Comparison of ENCODE assay signal across 8 cellular contexts in the genomic region with DNA sequence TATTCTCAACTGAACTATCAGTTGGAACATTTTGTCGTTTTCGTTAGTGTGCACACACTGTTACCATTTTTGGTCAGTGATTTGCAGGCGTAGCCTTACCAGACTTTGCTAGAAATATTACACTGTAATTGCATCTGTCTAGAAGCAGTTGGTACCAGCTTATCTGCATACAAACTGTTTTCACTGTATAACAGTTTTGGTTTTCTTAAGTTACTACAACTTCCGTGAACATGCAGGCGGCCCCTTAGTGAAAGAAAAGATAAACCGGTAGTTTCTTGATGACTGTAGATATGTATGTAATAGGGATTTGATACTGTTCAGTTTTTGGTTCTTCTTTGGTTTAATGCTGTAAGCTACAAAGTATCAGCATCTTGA. TPM values are rescaled to one million over a fixed set of nuclear protein-coding genes. Genes with fewer than 3 reads are reported as not detected.
DNase-seq lines count a peak whose midpoint lies in the region; ATAC-seq and TF ChIP-seq lines count a peak whose summit lies in the region.

No MANE protein-coding gene starts in this region.

- H3K36me3 ChIP-seq in SK-N-SH (replicated peaks in 1 of 2; ENCODE audit: control insufficient read depth in 1 of 2, insufficient read depth in 2 of 2, low read length in 1 of 2), result peaks cover 3 to 14% of the 10 kb centered on the region in 2 experiments
- peaks cover 21% of the 10 kb centered on the region for H3K36me3 ChIP-seq in NT2/D1 (ENCODE audit: insufficient read depth, insufficient read length, low read length)
- H3K36me3 ChIP-seq in ectodermal cell (ENCODE audit: control insufficient read depth, insufficient read depth, low read length), result no peaks in the 10 kb centered on the region

- no peaks in the 10 kb centered on the region for H3K9me3 Mint-ChIP-seq in neural crest cell

- H3K27me3 ChIP-seq in SK-N-SH (ENCODE audit: insufficient read depth) (no peaks in the 10 kb centered on the region), NT2/D1 (ENCODE audit: insufficient read depth, insufficient read length) (no peaks in the 10 kb centered on the region), ectodermal cell (ENCODE audit: control insufficient read depth, insufficient read depth, low read length, poor library complexity, severe bottlenecking) (no peaks in the 10 kb centered on the region)

- peaks cover 12% of the 10 kb centered on the region for H3F3A ChIP-seq in SK-N-SH (replicated peaks; ENCODE audit: insufficient read depth)

- H3K36me3 Mint-ChIP-seq in neural crest cell (ENCODE audit: low read depth), result peaks cover 2% of the 10 kb centered on the region

- H3K9me3 ChIP-seq in SK-N-SH (no peaks in the 10 kb centered on the region), NT2/D1 (ENCODE audit: insufficient read depth, low read length) (no peaks in the 10 kb centered on the region), ectodermal cell (ENCODE audit: control insufficient read depth, low read length) (no peaks in the 10 kb centered on the region)

- H3K4me2 ChIP-seq in SK-N-SH, result peak overlapping the region; percentile 84

- peak overlapping the region; percentile 93 for H3K4me3 Mint-ChIP-seq in neural crest cell

- TF ChIP-seq CTCF in SK-N-SH (IDR thresholded peaks at IDR 0.05) (no peak), neural crest cell (conservative IDR thresholded peaks at IDR 0.05) (no peak)

- CTCF ChIA-PET in SK-N-SH (lab: Yijun Ruan, JAX), result interaction anchor here (0.9 to 3.3 kb wide), 9 partner anchors 10 to 392 kb away, joined by 3 to 16 read pairs (median 5); no protein-coding TSS in a partner anchor

- H3K4me3 ChIP-seq in SK-N-SH (ENCODE audit: low read depth in 2 of 2, low read length in 1 of 2), result peak overlapping the region; percentile 92 to 97
- H3K4me3 ChIP-seq in NT2/D1 (ENCODE audit: insufficient read length, low read depth), result peak overlapping the region; percentile 82
- peak overlapping the region; percentile 67 for H3K4me3 ChIP-seq in ectodermal cell (ENCODE audit: insufficient read depth, low read depth, low read length)

- H3K9me2 ChIP-seq in SK-N-SH, result no peaks in the 10 kb centered on the region

- H3K9ac ChIP-seq in SK-N-SH (peak overlapping the region; percentile 95), NT2/D1 (ENCODE audit: insufficient read length, low read depth) (peak overlapping the region; percentile 97)

- peaks cover 59% of the 10 kb centered on the region for H4K20me1 ChIP-seq in SK-N-SH (ENCODE audit: insufficient read depth)

- H3K27ac Mint-ChIP-seq in neural crest cell (ENCODE audit: unreplicated experiment), result no peak overlapping the region

- H3K4me1 ChIP-seq in SK-N-SH (ENCODE audit: control insufficient read depth in 1 of 2, insufficient read depth in 2 of 2, low read depth in 1 of 2, low read length in 1 of 2) (peaks cover 0 to 3% of the 10 kb centered on the region in 2 experiments; a peak in 2 of 4 replicates), NT2/D1 (ENCODE audit: insufficient read depth, insufficient read length) (no peaks in the 10 kb centered on the region), ectodermal cell (ENCODE audit: control insufficient read depth, insufficient read depth, low read length) (peaks cover 15% of the 10 kb centered on the region)

- no peak for TF ChIP-seq EP300 in SK-N-SH (IDR thresholded peaks at IDR 0.05; ENCODE audit: borderline replicate concordance in 1 of 2, low read depth in 1 of 2, low read length in 1 of 2)

- no peak for ATAC-seq in SK-N-SH treated with all-trans-retinoic acid at 6 μM for 48 hours

- H3K27ac ChIP-seq in SK-N-SH (ENCODE audit: low read depth in 2 of 2, low read length in 1 of 2) (peak overlapping the region; percentile 93 to 99), ectodermal cell (ENCODE audit: insufficient read depth, low read depth, low read length, poor library complexity, severe bottlenecking) (no peak overlapping the region)

- no peak for TF ChIP-seq RAD21 in SK-N-SH (IDR thresholded peaks at IDR 0.05; ENCODE audit: low read length)

- H3K27me3 Mint-ChIP-seq in neural crest cell (ENCODE audit: low read depth), result peaks cover 16% of the 10 kb centered on the region

- POLR2A ChIA-PET in SK-N-SH (lab: Yijun Ruan, JAX), result interaction anchor here (1.2 kb wide), 1 partner anchor 66 kb away, joined by 3 read pairs; no protein-coding TSS in a partner anchor

- no peak for DNase-seq in SK-N-SH
- no peak for DNase-seq in NT2/D1 (ENCODE audit: low read depth, low spot score)
- no peak for DNase-seq in neural crest cell (ENCODE audit: low read depth, low spot score)
- DNase-seq in COR-L47 (lab: John Stamatoyannopoulos, UW), result no peak
- no peak for DNase-seq in NCI-H446 (lab: John Stamatoyannopoulos, UW)
- no peak for DNase-seq in SKM-1 (lab: John Stamatoyannopoulos, UW; ENCODE audit: unreplicated experiment)

- peaks cover 67% of the 10 kb centered on the region for H3K79me2 ChIP-seq in SK-N-SH (ENCODE audit: insufficient read depth)

- WGBS in SK-N-SH (ENCODE audit: low lambda C conversion rate), result 10% methylated on average over 6 of the region's 6 CpGs
- WGBS in ectodermal cell, 2 experiments, result 19 to 32% methylated on average over 6 of the region's 6 CpGs

- H3K4me1 Mint-ChIP-seq in neural crest cell, result peaks cover 36% of the 10 kb centered on the region

- H2AFZ ChIP-seq in SK-N-SH (ENCODE audit: low read depth), result no peak overlapping the region

TF ChIP-seq in SK-N-SH, 30 proteins besides CTCF, POLR2A, EP300 and RAD21 (continues in another document):
- no peak for TF ChIP-seq RCOR1 (IDR thresholded peaks at IDR 0.05; ENCODE audit: low read length)
- TF ChIP-seq MXI1 (IDR thresholded peaks at IDR 0.05; ENCODE audit: low read depth, low read length), result no peak
- TF ChIP-seq CHD2 (IDR thresholded peaks at IDR 0.05; ENCODE audit: low read length, partially characterized antibody), result no peak
- TF ChIP-seq TEAD4 (IDR thresholded peaks at IDR 0.05; ENCODE audit: borderline replicate concordance, insufficient read depth), result no peak
- TF ChIP-seq, protein P1, sequence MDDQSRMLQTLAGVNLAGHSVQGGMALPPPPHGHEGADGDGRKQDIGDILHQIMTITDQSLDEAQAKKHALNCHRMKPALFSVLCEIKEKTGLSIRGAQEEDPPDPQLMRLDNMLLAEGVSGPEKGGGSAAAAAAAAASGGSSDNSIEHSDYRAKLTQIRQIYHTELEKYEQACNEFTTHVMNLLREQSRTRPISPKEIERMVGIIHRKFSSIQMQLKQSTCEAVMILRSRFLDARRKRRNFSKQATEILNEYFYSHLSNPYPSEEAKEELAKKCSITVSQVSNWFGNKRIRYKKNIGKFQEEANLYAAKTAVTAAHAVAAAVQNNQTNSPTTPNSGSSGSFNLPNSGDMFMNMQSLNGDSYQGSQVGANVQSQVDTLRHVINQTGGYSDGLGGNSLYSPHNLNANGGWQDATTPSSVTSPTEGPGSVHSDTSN (IDR thresholded peaks at IDR 0.05), result no peak
- TF ChIP-seq POLR2AphosphoS5 (IDR thresholded peaks at IDR 0.05; ENCODE audit: low read depth, low read length), result no peak
- TF ChIP-seq NRF1 (IDR thresholded peaks at IDR 0.05; ENCODE audit: low read depth, low read length), result no peak
- no peak for TF ChIP-seq SIN3A (IDR thresholded peaks at IDR 0.05; ENCODE audit: borderline replicate concordance, low read depth, low read length)
- TF ChIP-seq FOSL2 (IDR thresholded peaks at IDR 0.05; ENCODE audit: borderline replicate concordance, low read depth), result no peak
- TF ChIP-seq YY1 (IDR thresholded peaks at IDR 0.05; ENCODE audit: low read depth), result no peak
- no peak for TF ChIP-seq EZH2phosphoT487 (IDR thresholded peaks at IDR 0.05; ENCODE audit: borderline replicate concordance, low read depth)

TF ChIP-seq in SK-N-SH treated with all-trans-retinoic acid at 6 μM for 48 hours, 23 proteins besides CTCF, POLR2A, EP300 and RAD21 (continues in another document):
- no peak for TF ChIP-seq ZNF565 (CRISPR knock-in tag; conservative IDR thresholded peaks at IDR 0.05; ENCODE audit: low read depth)
- TF ChIP-seq, protein P2, sequence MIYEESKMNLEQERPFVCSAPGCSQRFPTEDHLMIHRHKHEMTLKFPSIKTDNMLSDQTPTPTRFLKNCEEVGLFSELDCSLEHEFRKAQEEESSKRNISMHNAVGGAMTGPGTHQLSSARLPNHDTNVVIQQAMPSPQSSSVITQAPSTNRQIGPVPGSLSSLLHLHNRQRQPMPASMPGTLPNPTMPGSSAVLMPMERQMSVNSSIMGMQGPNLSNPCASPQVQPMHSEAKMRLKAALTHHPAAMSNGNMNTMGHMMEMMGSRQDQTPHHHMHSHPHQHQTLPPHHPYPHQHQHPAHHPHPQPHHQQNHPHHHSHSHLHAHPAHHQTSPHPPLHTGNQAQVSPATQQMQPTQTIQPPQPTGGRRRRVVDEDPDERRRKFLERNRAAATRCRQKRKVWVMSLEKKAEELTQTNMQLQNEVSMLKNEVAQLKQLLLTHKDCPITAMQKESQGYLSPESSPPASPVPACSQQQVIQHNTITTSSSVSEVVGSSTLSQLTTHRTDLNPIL (CRISPR knock-in tag; IDR thresholded peaks at IDR 0.05; ENCODE audit: low read depth), result no peak
- TF ChIP-seq OSR1 (CRISPR knock-in tag; IDR thresholded peaks at IDR 0.05), result no peak
- no peak for TF ChIP-seq PPARA (CRISPR knock-in tag; IDR thresholded peaks at IDR 0.05; ENCODE audit: borderline replicate concordance)
- no peak for TF ChIP-seq CSDC2 (CRISPR knock-in tag; IDR thresholded peaks at IDR 0.05)
- TF ChIP-seq ZNF70 (CRISPR knock-in tag; IDR thresholded peaks at IDR 0.05), result no peak
- TF ChIP-seq ZNF8 (CRISPR knock-in tag; IDR thresholded peaks at IDR 0.05), result no peak
- TF ChIP-seq GLIS3 (CRISPR knock-in tag; IDR thresholded peaks at IDR 0.05), result no peak
- no peak for TF ChIP-seq SNAI2 (CRISPR knock-in tag; IDR thresholded peaks at IDR 0.05)
- TF ChIP-seq ESRRG (CRISPR knock-in tag; IDR thresholded peaks at IDR 0.05), result no peak
- TF ChIP-seq RARB (CRISPR knock-in tag; IDR thresholded peaks at IDR 0.05), result no peak
- no peak for TF ChIP-seq ARNTL (CRISPR knock-in tag; IDR thresholded peaks at IDR 0.05; ENCODE audit: borderline replicate concordance, low read depth)

RNA-seq across cellular contexts. Expression of a gene that starts 1.3 kb away (rescaled TPM):
- 151 and 167 TPM in 2 replicates for polyA plus RNA-seq in SK-N-SH (2012; rRNA removed)
- polyA plus RNA-seq in SK-N-SH (2012; cell fraction: cytosol; rRNA removed), result 249 and 348 TPM in 2 replicates
- 57.6 and 74.2 TPM in 2 replicates for polyA plus RNA-seq in SK-N-SH (2012; cell fraction: nucleus; rRNA removed)
- 324 TPM for polyA plus RNA-seq in ectodermal cell (2013, experiment 1 of 4)
- polyA plus RNA-seq in ectodermal cell (2013, experiment 2 of 4), result 324 TPM
- 273 TPM for polyA plus RNA-seq in ectodermal cell (2013, experiment 3 of 4)
- 275 TPM for polyA plus RNA-seq in ectodermal cell (2013, experiment 4 of 4)
- total RNA-seq in neural crest cell, result 91.9 and 98.7 TPM in 2 replicates

RNA-seq across cellular contexts. Expression of a gene that starts 40.0 kb away (rescaled TPM):
- 6.7 and 7.1 TPM in 2 replicates for polyA plus RNA-seq in SK-N-SH (2012; rRNA removed)
- 8.9 and 9.2 TPM in 2 replicates for polyA plus RNA-seq in SK-N-SH (2012; cell fraction: cytosol; rRNA removed)
- polyA plus RNA-seq in SK-N-SH (2012; cell fraction: nucleus; rRNA removed), result 5.6 and 5.9 TPM in 2 replicates
- polyA plus RNA-seq in ectodermal cell (2013, experiment 1 of 4), result 2.3 TPM
- polyA plus RNA-seq in ectodermal cell (2013, experiment 2 of 4), result 3.9 TPM
- polyA plus RNA-seq in ectodermal cell (2013, experiment 3 of 4), result 3.0 TPM
- 3.3 TPM for polyA plus RNA-seq in ectodermal cell (2013, experiment 4 of 4)
- total RNA-seq in neural crest cell, result 3.9 and 4.2 TPM in 2 replicates
